Comparison of ENCODE assay signal across 8 cellular contexts in the genomic region with DNA sequence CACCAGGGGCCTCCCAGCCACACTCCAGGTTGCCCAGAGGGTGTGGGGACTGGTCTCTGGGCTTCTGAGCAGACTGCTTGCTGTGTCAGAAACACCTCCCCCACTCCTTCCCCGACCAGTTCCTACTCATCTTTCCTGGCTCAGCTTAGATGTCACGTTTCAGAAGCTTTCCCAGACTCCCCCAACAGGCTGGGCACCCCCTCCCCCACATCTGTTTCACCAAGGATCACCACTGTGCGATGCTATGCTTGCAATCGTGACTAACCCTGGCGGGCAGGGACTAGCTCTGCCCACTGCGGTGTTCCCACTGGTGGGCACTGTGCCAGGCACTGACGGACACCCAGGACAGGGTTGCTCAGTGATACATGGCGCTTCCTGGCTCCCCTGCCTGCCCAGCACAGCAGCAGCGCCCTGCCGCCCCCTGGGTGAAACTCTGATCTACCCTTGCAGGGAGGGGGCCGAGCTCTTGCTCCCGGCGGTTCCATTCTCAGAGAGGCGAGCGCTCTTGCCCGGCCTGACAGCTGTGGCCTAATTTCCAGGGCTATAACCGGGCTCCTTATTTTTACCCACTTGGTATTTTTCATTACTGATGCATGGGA. TPM values are rescaled to one million over a fixed set of nuclear protein-coding genes. Genes with fewer than 3 reads are reported as not detected.
DNase-seq lines count a peak whose midpoint lies in the region; ATAC-seq, FAIRE-seq and TF ChIP-seq lines count a peak whose summit lies in the region.

No MANE protein-coding gene starts in this region.

- POLR2A ChIA-PET in A673 (lab: Charles Lee; ENCODE audit: low non-redundant PET): no interaction called here

- H3K27me3 ChIP-seq in A673 (replicated peaks; ENCODE audit: insufficient read depth, low read depth, low read length, poor library complexity): no peaks in the 10 kb centered on the region
- no peaks in the 10 kb centered on the region for H3K27me3 ChIP-seq in right lobe of liver

- H3K9me3 ChIP-seq in A673 (ENCODE audit: low read depth, low read length, poor library complexity, severe bottlenecking) (no peaks in the 10 kb centered on the region), right lobe of liver (no peaks in the 10 kb centered on the region)

- intact Hi-C loops in A673 (cut with micrococcal nuclease; ENCODE audit: unreplicated experiment): no loop called here
- intact Hi-C loops in right lobe of liver (cut with DNase I): no loop called here

- no TSS peak for BruUV-seq in A673 (replicated peaks; lab: Mats Ljungman, UMichigan)

- H3K36me3 ChIP-seq in A673 (ENCODE audit: insufficient read depth, low read length, poor library complexity, severe bottlenecking) (no peaks in the 10 kb centered on the region), right lobe of liver (no peaks in the 10 kb centered on the region)

- peak; percentile 53 for DNase-seq in A673 (ENCODE audit: low spot score)
- DNase-seq in LNCaP clone FGC (ENCODE audit: low read depth): peak; percentile 78
- peak in 40 of 61 donors; percentile 16 to 91 (median 40) for DNase-seq in caudate nucleus (lab: John Stamatoyannopoulos, UW)
- DNase-seq in right lobe of liver: peak; percentile 74 to 93 (median 80)
- DNase-seq in urothelium cell line (ENCODE audit: low spot score): peak; percentile 95
- no peak for DNase-seq in activated gamma-delta T cell (lab: John Stamatoyannopoulos, UW)
- no peak for DNase-seq in effector CD4-positive, alpha-beta T cell

- TF ChIP-seq CTCF in A673 (conservative IDR thresholded peaks at IDR 0.05; ENCODE audit: low read depth, low read length): no peak
- TF ChIP-seq CTCF in LNCaP clone FGC (IDR thresholded peaks at IDR 0.05; ENCODE audit: control insufficient read depth, extremely low read depth, insufficient read depth): no peak
- TF ChIP-seq CTCF in right lobe of liver (IDR thresholded peaks at IDR 0.05): peak in 2 of 4 donors; percentile 4 to 10

- FAIRE-seq in urothelium cell line (lab: Jason Lieb, UNC): peak; percentile 99

- no peak overlapping the region for H3K27ac ChIP-seq in A673 (ENCODE audit: low read depth, low read length, poor library complexity, severe bottlenecking)
- peak overlapping the region; percentile 79 for H3K27ac ChIP-seq in caudate nucleus (ENCODE audit: low read depth, low read length)
- peak overlapping the region; percentile 20 to 73 (median 60) for H3K27ac ChIP-seq in right lobe of liver

- ATAC-seq in right lobe of liver (peak; percentile 36 to 78 (median 57)), GM18502 (IDR thresholded peaks at IDR 0.05; ENCODE audit: poor library complexity, unreplicated experiment) (no peak)

- TF ChIP-seq POLR2A in right lobe of liver (IDR thresholded peaks at IDR 0.05): peak; percentile 78

- H3K4me3 ChIP-seq in A673 (ENCODE audit: low read depth, low read length, poor library complexity, severe bottlenecking) (no peak overlapping the region), LNCaP clone FGC (ENCODE audit: low read depth, low read length) (no peak overlapping the region; the same call in 1 of the 2 replicates), right lobe of liver (no peak overlapping the region)

- CTCF ChIA-PET in A673 (lab: Charles Lee): no interaction called here

- WGBS in right lobe of liver (ENCODE audit: insufficient coverage, low coverage, low lambda C conversion rate, missing lambda C conversion rate): 10% methylated on average over 2 of the region's 17 CpGs

- peaks cover 16% of the 10 kb centered on the region for H3K4me1 ChIP-seq in A673 (ENCODE audit: insufficient read depth, low read length, poor library complexity, severe bottlenecking)
- H3K4me1 ChIP-seq in right lobe of liver: peaks cover 0 to 38% (median 23%) of the 10 kb centered on the region in 4 donors

RNA-seq across cellular contexts. Expression of gene MTSS2, which starts 29.4 kb away (rescaled TPM):
- total RNA-seq in A673 (2021): 47.6 and 54.8 TPM in 2 replicates
- 100 to 1,000 TPM in 2 of 6 experiments, 10 to 100 TPM in 4; 28.5 to 117 (median 80.2) TPM for total RNA-seq in right lobe of liver

Comparison
In these comparisons a context has a peak if more than half of its experiments do, and no peak if none do; other contexts are left out.
1. DNase-seq: peak in A673 (single experiment), LNCaP clone FGC (single experiment), caudate nucleus (40 of 61), right lobe of liver (3 of 3) and urothelium cell line (single experiment); none in activated gamma-delta T cell (single experiment) and effector CD4-positive, alpha-beta T cell (single experiment).